ENCODE assay signal across 9 cellular contexts in genomic region chr13:100203696-100204367, GRCh38.
DNase-seq lines count a peak whose midpoint lies in the region; ATAC-seq and TF ChIP-seq lines count a peak whose summit lies in the region.
"Had no signal": no experiment of that assay in that cellular context is flagged by ENCODE, and none has a peak within 500 bp of the region (broad histone marks: within the 10 kb centered on the region; RNA-seq: fewer than 3 reads in every experiment).

No MANE protein-coding gene starts in this region.

- no peaks in the 10 kb centered on the region for H3K36me3 ChIP-seq in naive thymus-derived CD4-positive, alpha-beta T cell (ENCODE audit: control insufficient read depth in 2 of 3, insufficient read depth in 3 of 3, low read length in 3 of 3)

- intact Hi-C loops in activated CD8-positive, alpha-beta T cell treated with anti-CD3 and anti-CD28 coated beads for 36 hours (cut with micrococcal nuclease): no loop called here
- intact Hi-C loops in naive thymus-derived CD4-positive, alpha-beta T cell (cut with micrococcal nuclease): loop anchor here (5.0 kb wide), 1 partner anchor 117 kb away; the partner anchor contains the start of gene PCCA (in 2 of the 2)

- H3K4me1 ChIP-seq in naive thymus-derived CD4-positive, alpha-beta T cell (ENCODE audit: control insufficient read depth in 2 of 2, insufficient read depth in 2 of 2, low read length in 2 of 2): peaks cover 10 to 14% of the 10 kb centered on the region in 2 donors

- H3K4me3 Mint-ChIP-seq in activated CD8-positive, alpha-beta T cell treated with anti-CD3 and anti-CD28 coated beads for 36 hours: peak overlapping the region; percentile 37
- peak overlapping the region; percentile 25 to 78 (median 68) for H3K4me3 Mint-ChIP-seq in naive thymus-derived CD4-positive, alpha-beta T cell

- H3K4me1 Mint-ChIP-seq in activated CD8-positive, alpha-beta T cell treated with anti-CD3 and anti-CD28 coated beads for 36 hours (ENCODE audit: low read depth): peaks cover 14% of the 10 kb centered on the region
- H3K4me1 Mint-ChIP-seq in naive thymus-derived CD4-positive, alpha-beta T cell: peaks cover 14 to 25% (median 21%) of the 10 kb centered on the region in 7 donors

- no peak overlapping the region for H3K27ac ChIP-seq in naive thymus-derived CD4-positive, alpha-beta T cell (ENCODE audit: low read depth, low read length)
- H3K27ac ChIP-seq: coronary artery had no signal

- TF ChIP-seq CTCF in GM13976 (IDR thresholded peaks at IDR 0.05; ENCODE audit: borderline replicate concordance, control extremely low read depth, extremely low read depth, insufficient read depth, missing control alignments): no peak
- no peak for TF ChIP-seq CTCF in activated CD8-positive, alpha-beta T cell treated with anti-CD3 and anti-CD28 coated beads for 36 hours (IDR thresholded peaks at IDR 0.05)

- CTCF ChIA-PET in activated CD8-positive, alpha-beta T cell treated with anti-CD3 and anti-CD28 coated beads for 36 hours (lab: Charles Lee): interaction anchor here (1.0 to 1.9 kb wide), 3 partner anchors 288 to 305 kb away, joined by 3 to 5 read pairs (median 3); no protein-coding TSS in a partner anchor
- CTCF ChIA-PET in naive thymus-derived CD4-positive, alpha-beta T cell (lab: Charles Lee): no interaction called here

- H3K27me3 ChIP-seq in naive thymus-derived CD4-positive, alpha-beta T cell (ENCODE audit: control insufficient read depth in 2 of 2, insufficient read depth in 2 of 2, low read length in 2 of 2): no peaks in the 10 kb centered on the region

- H3K9me3 ChIP-seq in naive thymus-derived CD4-positive, alpha-beta T cell (ENCODE audit: control insufficient read depth in 2 of 3, low read length in 3 of 3): no peaks in the 10 kb centered on the region

- in situ Hi-C loops in GM13976 (cut with MboI; ENCODE audit: low sequenced_read_pairs, unreplicated experiment): no loop called here

- H3K36me3 Mint-ChIP-seq in activated CD8-positive, alpha-beta T cell treated with anti-CD3 and anti-CD28 coated beads for 36 hours (ENCODE audit: low read depth): no peaks in the 10 kb centered on the region
- H3K36me3 Mint-ChIP-seq in naive thymus-derived CD4-positive, alpha-beta T cell: peaks cover 0 to 13% (median 12%) of the 10 kb centered on the region in 5 donors
- H3K36me3 Mint-ChIP-seq: IgD-negative memory B cell had no signal

- no peaks in the 10 kb centered on the region for H3K27me3 Mint-ChIP-seq in activated CD8-positive, alpha-beta T cell treated with anti-CD3 and anti-CD28 coated beads for 36 hours
- no peaks in the 10 kb centered on the region for H3K27me3 Mint-ChIP-seq in naive thymus-derived CD4-positive, alpha-beta T cell
- H3K27me3 Mint-ChIP-seq: IgD-negative memory B cell had no signal

- peak overlapping the region; percentile 47 for H3K4me3 ChIP-seq in naive thymus-derived CD4-positive, alpha-beta T cell (ENCODE audit: low read length)
- H3K4me3 ChIP-seq: coronary artery had no signal

- DNase-seq in GM13976 (ENCODE audit: low spot score): peak; percentile 41
- DNase-seq in activated CD8-positive, alpha-beta T cell treated with anti-CD3 and anti-CD28 coated beads for 36 hours: peak; percentile 27
- DNase-seq in naive thymus-derived CD4-positive, alpha-beta T cell: peak in 6 of 9 donors; percentile 13 to 57 (median 42)
- DNase-seq in NCI-H1092 (lab: John Stamatoyannopoulos, UW): no peak
- DNase-seq in HT-29 (ENCODE audit: low spot score): no peak
- no peak for DNase-seq in NCI-H1694 treated with DMSO at 0.1 percent for 48 hours (lab: John Stamatoyannopoulos, UW)

- H3K27ac Mint-ChIP-seq in activated CD8-positive, alpha-beta T cell treated with anti-CD3 and anti-CD28 coated beads for 36 hours: peak overlapping the region; percentile 66
- peak overlapping the region in 2 of 9 donors; percentile 51 to 70 for H3K27ac Mint-ChIP-seq in naive thymus-derived CD4-positive, alpha-beta T cell
- H3K27ac Mint-ChIP-seq: IgD-negative memory B cell had no signal

- peak; percentile 87 for ATAC-seq in HG03135 (IDR thresholded peaks at IDR 0.05; ENCODE audit: unreplicated experiment)
- ATAC-seq in activated CD8-positive, alpha-beta T cell treated with anti-CD3 and anti-CD28 coated beads for 36 hours: peak; percentile 93
- peak; percentile 78 for ATAC-seq in naive thymus-derived CD4-positive, alpha-beta T cell

- POLR2A ChIA-PET in activated CD8-positive, alpha-beta T cell treated with anti-CD3 and anti-CD28 coated beads for 36 hours (lab: Charles Lee): interaction anchor here (0.7 to 1.3 kb wide), 4 partner anchors 19 to 225 kb away, joined by 3 to 5 read pairs (median 4); no protein-coding TSS in a partner anchor
- POLR2A ChIA-PET in naive thymus-derived CD4-positive, alpha-beta T cell (lab: Charles Lee): no interaction called here

- H3K9me3 Mint-ChIP-seq in activated CD8-positive, alpha-beta T cell treated with anti-CD3 and anti-CD28 coated beads for 36 hours: no peaks in the 10 kb centered on the region
- H3K9me3 Mint-ChIP-seq in naive thymus-derived CD4-positive, alpha-beta T cell: peaks cover 0 to 13% (median 0%) of the 10 kb centered on the region in 11 donors
- H3K9me3 Mint-ChIP-seq: IgD-negative memory B cell had no signal

Comparison
In these comparisons a context has a peak if more than half of its experiments do, and no peak if none do; other contexts are left out.
1. DNase-seq: peak in GM13976 (single experiment), activated CD8-positive, alpha-beta T cell treated with anti-CD3 and anti-CD28 coated beads for 36 hours (single experiment) and naive thymus-derived CD4-positive, alpha-beta T cell (6 of 9); none in NCI-H1092 (single experiment), HT-29 (single experiment) and NCI-H1694 treated with DMSO at 0.1 percent for 48 hours (single experiment).
2. Peak in every context shown above with its lines, with median percentiles within 50 percentile points of each other: ATAC-seq.